In genomic region chr12:71661977-71662522, GRCh38 we compare ENCODE assay signal across 8 cellular contexts. TPM values are rescaled to one million over a fixed set of nuclear protein-coding genes. Genes with fewer than 3 reads are reported as not detected.
DNase-seq lines count a peak whose midpoint lies in the region; ATAC-seq and TF ChIP-seq lines count a peak whose summit lies in the region.

No MANE protein-coding gene starts in this region.

- H3K4me1 ChIP-seq in colonic mucosa (peaks cover 22% of the 10 kb centered on the region), muscle layer of duodenum (ENCODE audit: control insufficient read depth in 1 of 2, insufficient read depth in 2 of 2, low read length in 2 of 2) (peaks cover 7 to 20% of the 10 kb centered on the region in 2 donors)

- H3K27me3 ChIP-seq in colonic mucosa (no peaks in the 10 kb centered on the region), muscle layer of duodenum (ENCODE audit: low read depth, low read length) (no peaks in the 10 kb centered on the region)

- no peak overlapping the region for H3K27ac ChIP-seq in colonic mucosa
- peak overlapping the region; percentile 96 for H3K27ac ChIP-seq in muscle layer of duodenum (ENCODE audit: low read length)

- intact Hi-C loops in colonic mucosa (cut with DNase I): loop anchor here (10.0 kb wide), 1 partner anchor 93 kb away; the partner anchor contains the start of gene RAB21

- H3K4me3 ChIP-seq in Jurkat, Clone E6-1 (ENCODE audit: low read length): peak overlapping the region; percentile 98
- peak overlapping the region; percentile 82 for H3K4me3 ChIP-seq in colonic mucosa
- H3K4me3 ChIP-seq in muscle layer of duodenum (ENCODE audit: low read depth in 1 of 2, low read length in 2 of 2): peak overlapping the region; percentile 89 to 99

- TF ChIP-seq CTCF in colonic mucosa (IDR thresholded peaks at IDR 0.05): no peak

- H3K9me3 ChIP-seq in colonic mucosa: no peaks in the 10 kb centered on the region
- no peaks in the 10 kb centered on the region for H3K9me3 ChIP-seq in muscle layer of duodenum (ENCODE audit: control insufficient read depth in 1 of 2, low read length in 2 of 2)

- DNase-seq in AG08396 (ENCODE audit: low spot score) (peak; percentile 33), colonic mucosa (no peak), NCI-H510A (lab: John Stamatoyannopoulos, UW) (no peak), hypothalamus (lab: John Stamatoyannopoulos, UW) (no peak), C1 segment of cervical spinal cord (lab: John Stamatoyannopoulos, UW) (no peak)
- no peak for DNase-seq in Jurkat, Clone E6-1 (ENCODE audit: low read depth, low spot score)

- no peak for ATAC-seq in GM19455 (IDR thresholded peaks at IDR 0.05; ENCODE audit: unreplicated experiment)

- peak overlapping the region in 1 of 2 donors; percentile 93 for H3K9ac ChIP-seq in colonic mucosa (ENCODE audit: low read depth in 2 of 2, low read length in 2 of 2)

- H3K36me3 ChIP-seq in colonic mucosa (peaks cover under 1% of the 10 kb centered on the region), muscle layer of duodenum (ENCODE audit: control insufficient read depth in 1 of 2, insufficient read depth in 2 of 2, low read length in 2 of 2) (peaks cover 20 to 28% of the 10 kb centered on the region in 2 donors)

RNA-seq across cellular contexts. Expression of gene ZFC3H1, which starts 1.6 kb away (rescaled TPM):
- polyA plus RNA-seq in Jurkat, Clone E6-1 (2012; ENCODE audit: insufficient read depth, insufficient read length): 21.9 TPM
- 10 to 100 TPM; 37.8 to 38.8 TPM for total RNA-seq in colonic mucosa

RNA-seq across cellular contexts. Expression of gene THAP2, which starts 2.1 kb away (rescaled TPM):
- polyA plus RNA-seq in Jurkat, Clone E6-1 (2012; ENCODE audit: insufficient read depth, insufficient read length): 6.3 TPM
- 1 to 10 TPM; 3.8 to 6.0 TPM for total RNA-seq in colonic mucosa

RNA-seq across cellular contexts. Expression of gene TMEM19, which starts 23.8 kb away (rescaled TPM):
- polyA plus RNA-seq in Jurkat, Clone E6-1 (2012; ENCODE audit: insufficient read depth, insufficient read length): 25.9 TPM
- 10 to 100 TPM; 37.7 to 39.2 TPM for total RNA-seq in colonic mucosa
